Comparison of ENCODE assay signal across 8 cellular contexts in genomic region chr1:54312874-54313316, GRCh38.
DNase-seq lines count a peak whose midpoint lies in the region; ATAC-seq and TF ChIP-seq lines count a peak whose summit lies in the region.

No MANE protein-coding gene starts in this region.

- no peak overlapping the region for H3K4me3 ChIP-seq in MG63
- H3K4me3 ChIP-seq in mesendoderm (ENCODE audit: low read length): no peak overlapping the region

- peaks cover 28% of the 10 kb centered on the region for H3K79me1 ChIP-seq in mesendoderm (ENCODE audit: low read length)

- H4K5ac ChIP-seq in mesendoderm (ENCODE audit: low read length): no peak overlapping the region

- CTCF ChIA-PET in CD4-positive, alpha-beta T cell (lab: Charles Lee): interaction anchor here (0.6 to 1.6 kb wide), 3 partner anchors 9 to 95 kb away, joined by 3 read pairs; no protein-coding TSS in a partner anchor

- no peaks in the 10 kb centered on the region for H3K27me3 Mint-ChIP-seq in CD4-positive, alpha-beta T cell

- H3K36me3 Mint-ChIP-seq in CD4-positive, alpha-beta T cell (ENCODE audit: low read depth): no peaks in the 10 kb centered on the region

- TF ChIP-seq CTCF in CD4-positive, alpha-beta T cell (IDR thresholded peaks at IDR 0.05): no peak

- H3K9me3 Mint-ChIP-seq in CD4-positive, alpha-beta T cell: no peaks in the 10 kb centered on the region

- H3K9me3 ChIP-seq in CD4-positive, alpha-beta T cell (ENCODE audit: control insufficient read depth, low read length): no peaks in the 10 kb centered on the region
- H3K9me3 ChIP-seq in MG63: no peaks in the 10 kb centered on the region

- H3K79me2 ChIP-seq in mesendoderm (ENCODE audit: control insufficient read depth, insufficient read depth, low read length): peaks cover 46% of the 10 kb centered on the region

- no peak overlapping the region for H4K8ac ChIP-seq in mesendoderm (ENCODE audit: low read depth, low read length)

- H3K36me3 ChIP-seq in MG63 (no peaks in the 10 kb centered on the region), mesendoderm (ENCODE audit: control insufficient read depth, insufficient read depth, low read length) (no peaks in the 10 kb centered on the region)

- no peak overlapping the region for H2BK120ac ChIP-seq in mesendoderm (ENCODE audit: low read depth, low read length)

- WGBS in mesendoderm (ENCODE audit: extremely low coverage, insufficient coverage, low lambda C conversion rate): no CpG with 5 or more reads among the region's 7 CpGs

- no peak for DNase-seq in CD4-positive, alpha-beta T cell
- DNase-seq in MG63 (peak; percentile 54), dermis blood vessel endothelial cell (peak; percentile 89), mesendoderm (peak; percentile 95), NCI-H1048 (lab: John Stamatoyannopoulos, UW) (no peak), cerebellum (ENCODE audit: low spot score) (no peak), posterior vena cava (ENCODE audit: low spot score) (no peak)

- H2AK5ac ChIP-seq in mesendoderm (ENCODE audit: low read length): no peak overlapping the region

- H3K23ac ChIP-seq in mesendoderm (ENCODE audit: low read length): no peak overlapping the region

- peak overlapping the region; percentile 81 for H3K27ac Mint-ChIP-seq in CD4-positive, alpha-beta T cell

- POLR2A ChIA-PET in CD4-positive, alpha-beta T cell (lab: Charles Lee): interaction anchor here (0.6 to 3.0 kb wide), 8 partner anchors 9 to 457 kb away, joined by 3 to 8 read pairs (median 4); partner anchors contain the start of gene SSBP3

- peak overlapping the region; percentile 69 for H3K56ac ChIP-seq in mesendoderm (ENCODE audit: low read length)

- H3K27ac ChIP-seq in CD4-positive, alpha-beta T cell (ENCODE audit: low read depth, low read length): no peak overlapping the region
- H3K27ac ChIP-seq in mesendoderm (ENCODE audit: low read depth, low read length): peak overlapping the region; percentile 63

- H3K27me3 ChIP-seq in CD4-positive, alpha-beta T cell (ENCODE audit: control insufficient read depth, insufficient read depth, low read length): no peaks in the 10 kb centered on the region
- H3K27me3 ChIP-seq in MG63 (no peaks in the 10 kb centered on the region), mesendoderm (ENCODE audit: insufficient read depth, low read length, poor library complexity) (no peaks in the 10 kb centered on the region)

- ATAC-seq in CD4-positive, alpha-beta T cell (ENCODE audit: poor library complexity): peak; percentile 33
- no peak for ATAC-seq in GM19395 (IDR thresholded peaks at IDR 0.05; ENCODE audit: unreplicated experiment)

- H3K9ac ChIP-seq in mesendoderm (ENCODE audit: low read length): peak overlapping the region; percentile 6

- peak overlapping the region; percentile 19 for H3K18ac ChIP-seq in mesendoderm (ENCODE audit: low read length)

- H2BK15ac ChIP-seq in mesendoderm (replicated peaks; ENCODE audit: low read depth): no peak overlapping the region

- peaks cover 23% of the 10 kb centered on the region for H3K4me1 ChIP-seq in mesendoderm (ENCODE audit: control insufficient read depth, low read depth, low read length)

- H2BK5ac ChIP-seq in mesendoderm (ENCODE audit: low read length): no peak overlapping the region

- intact Hi-C loops in CD4-positive, alpha-beta T cell (cut with DNase I, micrococcal nuclease): no loop called here
- intact Hi-C loops in posterior vena cava (cut with DNase I): no loop called here

- peak overlapping the region; percentile 82 for H3K4ac ChIP-seq in mesendoderm (ENCODE audit: low read depth, low read length)

- peaks cover 77% of the 10 kb centered on the region for H3K4me1 Mint-ChIP-seq in CD4-positive, alpha-beta T cell (ENCODE audit: low read depth)

- no peak overlapping the region for H3K4me2 ChIP-seq in mesendoderm (ENCODE audit: low read length)

- H3K4me3 Mint-ChIP-seq in CD4-positive, alpha-beta T cell: peak overlapping the region; percentile 38

Comparison
In these comparisons a context has a peak if more than half of its experiments do, and no peak if none do; other contexts are left out.
1. DNase-seq: peak in MG63 (single experiment), dermis blood vessel endothelial cell (single experiment) and mesendoderm (single experiment); none in CD4-positive, alpha-beta T cell (0 of 10), NCI-H1048 (single experiment), cerebellum (single experiment) and posterior vena cava (single experiment).